8 cellular contexts compared by ENCODE assay signal in genomic region chr16:47460301-47460754, GRCh38. TPM values are rescaled to one million over a fixed set of nuclear protein-coding genes. Genes with fewer than 3 reads are reported as not detected.
DNase-seq lines count a peak whose midpoint lies in the region; ATAC-seq and TF ChIP-seq lines count a peak whose summit lies in the region.

No MANE protein-coding gene starts in this region.

- H3K4me1 ChIP-seq in iPS DF 6.9 (ENCODE audit: control insufficient read depth, insufficient read depth, low read length) (no peaks in the 10 kb centered on the region; the same call in 1 of the 2 replicates), smooth muscle cell (ENCODE audit: low read depth) (peaks cover 10% of the 10 kb centered on the region)

- peak overlapping the region; percentile 92 for H3K4me3 Mint-ChIP-seq in activated naive CD4-positive, alpha-beta T cell treated with anti-CD3 and anti-CD28 coated beads for 36 hours
- H3K4me3 Mint-ChIP-seq in activated T-helper 1 cell treated with anti-CD3 and anti-CD28 coated beads, Interleukin-12 subunit alpha, Interleukin-12 subunit beta, Interleukin-2, Interleukin-4 antibody, amounts not matched to agents 30 ng/mL and 10 ng/mL and 1 ng/mL, durations not matched to agents 14 hours and 24 hours and 36 hours = peak overlapping the region; percentile 90

- no peak for DNase-seq in activated naive CD4-positive, alpha-beta T cell treated with anti-CD3 and anti-CD28 coated beads for 36 hours
- DNase-seq in activated naive CD4-positive, alpha-beta T cell treated with Interleukin-2 at 50 U/mL for 16 hours = no peak
- DNase-seq in activated T-helper 1 cell treated with anti-CD3 and anti-CD28 coated beads, Interleukin-12 subunit alpha, Interleukin-12 subunit beta, Interleukin-2, Interleukin-4 antibody, amounts not matched to agents 30 ng/mL and 10 ng/mL and 1 ng/mL, durations not matched to agents 14 hours and 24 hours and 36 hours (ENCODE audit: low spot score) = no peak
- no peak for DNase-seq in iPS DF 6.9 (ENCODE audit: low read depth, low spot score)
- no peak for DNase-seq in smooth muscle cell (lab: John Stamatoyannopoulos, UW; ENCODE audit: unreplicated experiment)
- no peak for DNase-seq in NCI-H2171 treated with DMSO at 0.1 percent for 48 hours (lab: John Stamatoyannopoulos, UW)
- DNase-seq in NOMO-1 treated with dmso at 0.1 percent for 144 hours (lab: John Stamatoyannopoulos, UW; ENCODE audit: unreplicated experiment) = no peak

- H3K36me3 Mint-ChIP-seq in activated naive CD4-positive, alpha-beta T cell treated with anti-CD3 and anti-CD28 coated beads for 36 hours (ENCODE audit: low read depth) = peaks cover 13% of the 10 kb centered on the region
- H3K36me3 Mint-ChIP-seq in activated T-helper 1 cell treated with anti-CD3 and anti-CD28 coated beads, Interleukin-12 subunit alpha, Interleukin-12 subunit beta, Interleukin-2, Interleukin-4 antibody, amounts not matched to agents 30 ng/mL and 10 ng/mL and 1 ng/mL, durations not matched to agents 14 hours and 24 hours and 36 hours (ENCODE audit: low read depth) = peaks cover 30% of the 10 kb centered on the region

- H3K9me3 ChIP-seq in iPS DF 6.9 (ENCODE audit: control insufficient read depth, insufficient read depth, low read length) = no peaks in the 10 kb centered on the region
- no peaks in the 10 kb centered on the region for H3K9me3 ChIP-seq in smooth muscle cell (replicated peaks; ENCODE audit: low read depth)

- H3K27ac ChIP-seq in iPS DF 6.9 (ENCODE audit: low read length) = no peak overlapping the region
- H3K27ac ChIP-seq in smooth muscle cell (ENCODE audit: low read depth) = peak overlapping the region; percentile 100

- peak overlapping the region; percentile 91 for H3K4me3 ChIP-seq in iPS DF 6.9 (ENCODE audit: low read length)
- peak overlapping the region; percentile 80 for H3K4me3 ChIP-seq in smooth muscle cell

- peaks cover 31% of the 10 kb centered on the region for H3K79me2 ChIP-seq in smooth muscle cell (ENCODE audit: low read depth)

- CTCF ChIA-PET in activated naive CD4-positive, alpha-beta T cell treated with anti-CD3 and anti-CD28 coated beads for 36 hours (lab: Charles Lee) = interaction anchor here (1.4 kb wide), 1 partner anchor 10 kb away, joined by 3 read pairs; no protein-coding TSS in a partner anchor

- intact Hi-C loops in activated naive CD4-positive, alpha-beta T cell treated with anti-CD3 and anti-CD28 coated beads for 36 hours (cut with micrococcal nuclease) = loop anchor here (2.0 to 10.0 kb wide), 5 partner anchors 416 to 1172 kb away; partner anchors contain the start of genes DNAJA2, ORC6 and VPS35
- intact Hi-C loops in activated T-helper 1 cell treated with anti-CD3 and anti-CD28 coated beads, Interleukin-12 subunit alpha, Interleukin-12 subunit beta, Interleukin-2, Interleukin-4 antibody, amounts not matched to agents 30 ng/mL and 10 ng/mL and 1 ng/mL, durations not matched to agents 14 hours and 24 hours and 36 hours (cut with micrococcal nuclease) = loop anchor here (2.0 to 10.0 kb wide), 5 partner anchors 272 to 782 kb away; partner anchors contain the start of gene LONP2

- H4K20me1 ChIP-seq in smooth muscle cell (ENCODE audit: low read depth) = no peaks in the 10 kb centered on the region

- H2AFZ ChIP-seq in smooth muscle cell (ENCODE audit: low read depth) = peak overlapping the region; percentile 89

- ATAC-seq in HG03196 (IDR thresholded peaks at IDR 0.05; ENCODE audit: unreplicated experiment) = no peak

- TF ChIP-seq CTCF in smooth muscle cell (IDR thresholded peaks at IDR 0.05; ENCODE audit: borderline replicate concordance, insufficient read depth, poor library complexity, severe bottlenecking) = no peak

- WGBS in iPS DF 6.9 (ENCODE audit: insufficient coverage, insufficient read length) = no CpG with 5 or more reads among the region's 6 CpGs
- WGBS in smooth muscle cell (ENCODE audit: low lambda C conversion rate) = 30% methylated on average over 6 of the region's 6 CpGs

- peak overlapping the region; percentile 99 for H3K9ac ChIP-seq in smooth muscle cell (ENCODE audit: low read depth)

- H3K27me3 ChIP-seq in iPS DF 6.9 (ENCODE audit: control insufficient read depth, insufficient read depth, low read length) = no peaks in the 10 kb centered on the region
- no peaks in the 10 kb centered on the region for H3K27me3 ChIP-seq in smooth muscle cell (ENCODE audit: low read depth)

- H3K4me1 Mint-ChIP-seq in activated naive CD4-positive, alpha-beta T cell treated with anti-CD3 and anti-CD28 coated beads for 36 hours (ENCODE audit: low read depth) = peaks cover 53% of the 10 kb centered on the region
- peaks cover 45% of the 10 kb centered on the region for H3K4me1 Mint-ChIP-seq in activated T-helper 1 cell treated with anti-CD3 and anti-CD28 coated beads, Interleukin-12 subunit alpha, Interleukin-12 subunit beta, Interleukin-2, Interleukin-4 antibody, amounts not matched to agents 30 ng/mL and 10 ng/mL and 1 ng/mL, durations not matched to agents 14 hours and 24 hours and 36 hours (ENCODE audit: low read depth)

- no peaks in the 10 kb centered on the region for H3K9me3 Mint-ChIP-seq in activated naive CD4-positive, alpha-beta T cell treated with anti-CD3 and anti-CD28 coated beads for 36 hours
- no peaks in the 10 kb centered on the region for H3K9me3 Mint-ChIP-seq in activated T-helper 1 cell treated with anti-CD3 and anti-CD28 coated beads, Interleukin-12 subunit alpha, Interleukin-12 subunit beta, Interleukin-2, Interleukin-4 antibody, amounts not matched to agents 30 ng/mL and 10 ng/mL and 1 ng/mL, durations not matched to agents 14 hours and 24 hours and 36 hours

- H3F3A ChIP-seq in smooth muscle cell (ENCODE audit: low read depth) = no peaks in the 10 kb centered on the region

- no peaks in the 10 kb centered on the region for H3K36me3 ChIP-seq in iPS DF 6.9 (ENCODE audit: control insufficient read depth, insufficient read depth, low read length)
- no peaks in the 10 kb centered on the region for H3K36me3 ChIP-seq in smooth muscle cell (ENCODE audit: low read depth)

- H3K27ac Mint-ChIP-seq in activated naive CD4-positive, alpha-beta T cell treated with anti-CD3 and anti-CD28 coated beads for 36 hours = peak overlapping the region; percentile 88
- peak overlapping the region; percentile 97 for H3K27ac Mint-ChIP-seq in activated T-helper 1 cell treated with anti-CD3 and anti-CD28 coated beads, Interleukin-12 subunit alpha, Interleukin-12 subunit beta, Interleukin-2, Interleukin-4 antibody, amounts not matched to agents 30 ng/mL and 10 ng/mL and 1 ng/mL, durations not matched to agents 14 hours and 24 hours and 36 hours

- peak overlapping the region; percentile 89 for H3K4me2 ChIP-seq in smooth muscle cell

- no peaks in the 10 kb centered on the region for H3K27me3 Mint-ChIP-seq in activated naive CD4-positive, alpha-beta T cell treated with anti-CD3 and anti-CD28 coated beads for 36 hours (ENCODE audit: low read depth)
- H3K27me3 Mint-ChIP-seq in activated T-helper 1 cell treated with anti-CD3 and anti-CD28 coated beads, Interleukin-12 subunit alpha, Interleukin-12 subunit beta, Interleukin-2, Interleukin-4 antibody, amounts not matched to agents 30 ng/mL and 10 ng/mL and 1 ng/mL, durations not matched to agents 14 hours and 24 hours and 36 hours (ENCODE audit: insufficient read depth) = no peaks in the 10 kb centered on the region

RNA-seq across cellular contexts. Expression of gene ITFG1, which starts 0.5 kb away (rescaled TPM):
- total RNA-seq in activated naive CD4-positive, alpha-beta T cell treated with anti-CD3 and anti-CD28 coated beads for 36 hours = 10 to 100 TPM; 17.6 to 18.3 TPM
- 25.4 and 27.6 TPM in 2 replicates for total RNA-seq in activated T-helper 1 cell treated with anti-CD3 and anti-CD28 coated beads, Interleukin-12 subunit alpha, Interleukin-12 subunit beta, Interleukin-2, Interleukin-4 antibody, amounts not matched to agents 30 ng/mL and 10 ng/mL and 1 ng/mL, durations not matched to agents 14 hours and 24 hours and 36 hours
- 100 and 104 TPM in 2 replicates for total RNA-seq in smooth muscle cell
- polyA plus RNA-seq in smooth muscle cell = 68.0 and 75.2 TPM in 2 replicates

RNA-seq across cellular contexts. Expression of gene PHKB, which starts 0.8 kb away (rescaled TPM):
- total RNA-seq in activated naive CD4-positive, alpha-beta T cell treated with anti-CD3 and anti-CD28 coated beads for 36 hours = 10 to 100 TPM; 22.5 to 25.3 TPM
- total RNA-seq in activated T-helper 1 cell treated with anti-CD3 and anti-CD28 coated beads, Interleukin-12 subunit alpha, Interleukin-12 subunit beta, Interleukin-2, Interleukin-4 antibody, amounts not matched to agents 30 ng/mL and 10 ng/mL and 1 ng/mL, durations not matched to agents 14 hours and 24 hours and 36 hours = 24.4 and 26.6 TPM in 2 replicates
- 30.3 and 32.4 TPM in 2 replicates for total RNA-seq in smooth muscle cell
- polyA plus RNA-seq in smooth muscle cell = 11.4 and 17.4 TPM in 2 replicates
